12 cellular contexts compared by ENCODE assay signal in the genomic region with DNA sequence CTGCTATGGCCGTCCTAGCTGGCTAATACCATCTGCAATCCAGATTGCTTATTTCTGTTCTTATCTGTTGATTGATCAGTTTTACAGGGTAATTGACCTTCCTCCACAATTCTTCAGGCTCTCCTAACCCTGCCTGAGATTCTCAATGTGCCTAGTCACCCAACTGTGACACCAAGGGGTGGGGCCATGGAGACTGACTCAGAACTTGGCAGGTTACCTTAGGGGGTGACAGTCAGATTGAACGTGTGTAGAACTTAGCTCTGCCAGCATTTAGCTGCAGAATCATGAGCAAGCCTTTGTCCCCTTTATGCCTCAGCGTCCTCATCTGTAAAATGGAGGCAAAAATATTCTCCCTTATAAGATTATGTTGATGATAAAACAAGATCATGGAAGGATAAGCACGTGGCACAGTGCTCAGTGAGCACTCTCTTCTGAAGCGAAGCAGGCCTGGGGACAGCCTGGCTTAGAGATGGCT. TPM values are rescaled to one million over a fixed set of nuclear protein-coding genes. Genes with fewer than 3 reads are reported as not detected.
DNase-seq lines count a peak whose midpoint lies in the region; ATAC-seq and TF ChIP-seq lines count a peak whose summit lies in the region.
"Had no signal": no experiment of that assay in that cellular context is flagged by ENCODE, and none has a peak within 500 bp of the region (broad histone marks: within the 10 kb centered on the region; RNA-seq: fewer than 3 reads in every experiment).

No MANE protein-coding gene starts in this region.

- no peak overlapping the region for H3K56ac ChIP-seq in IMR-90 (ENCODE audit: extremely low read depth, insufficient read depth, low read length)

- no peak overlapping the region for H2AFZ ChIP-seq in IMR-90 (replicated peaks; ENCODE audit: low read length, poor library complexity)

- H3K4me2 ChIP-seq in IMR-90 (ENCODE audit: low read depth, low read length) = no peak overlapping the region

- no peaks in the 10 kb centered on the region for H3K79me1 ChIP-seq in IMR-90 (ENCODE audit: low read depth in 1 of 2, low read length in 2 of 2)

- no CpG with 5 or more reads among the region's 5 CpGs for WGBS in IMR-90 (ENCODE audit: extremely low coverage in 2 of 2, insufficient read length in 1 of 2), 2 experiments
- 59 to 70% (median 64%) methylated on average over 5 of the region's 5 CpGs for WGBS in stomach, 5 donors

- H3K4me3 ChIP-seq in IMR-90 (ENCODE audit: insufficient read depth, low read depth, low read length) (no peak overlapping the region), neutrophil (ENCODE audit: low read depth in 1 of 2, low read length in 1 of 2) (peak overlapping the region in 1 of 2 experiments; percentile 19), stomach (no peak overlapping the region)
- H3K4me3 ChIP-seq: dorsolateral prefrontal cortex had no signal

- dilution Hi-C loops in IMR-90 (cut with HindIII; ENCODE audit: low sequenced_read_pairs, unreplicated experiment) = no loop called here

- H2BK5ac ChIP-seq in IMR-90 (ENCODE audit: low read depth, low read length, poor library complexity, severe bottlenecking) = no peak overlapping the region

- H3K27ac ChIP-seq in IMR-90 (ENCODE audit: insufficient read depth, low read length) (no peak overlapping the region), neutrophil (peak overlapping the region; percentile 85), stomach (no peak overlapping the region)
- H3K27ac ChIP-seq: dorsolateral prefrontal cortex had no signal

- no peak overlapping the region; the same call in 1 of the 2 replicates for H3K14ac ChIP-seq in IMR-90 (replicated peaks; ENCODE audit: low read depth, low read length)

- H3K9me3 ChIP-seq in IMR-90 (ENCODE audit: control insufficient read depth, insufficient read depth, low read length) (no peaks in the 10 kb centered on the region), neutrophil (no peaks in the 10 kb centered on the region), stomach (no peaks in the 10 kb centered on the region)

- no peak for TF ChIP-seq EP300 in stomach (IDR thresholded peaks at IDR 0.05)

- peaks cover 32% of the 10 kb centered on the region for H3K27me3 ChIP-seq in IMR-90 (ENCODE audit: control insufficient read depth, insufficient read depth, low read length)
- H3K27me3 ChIP-seq in neutrophil = no peaks in the 10 kb centered on the region
- peaks cover 0 to 14% (median 0%) of the 10 kb centered on the region in 3 donors for H3K27me3 ChIP-seq in stomach

- no peak for TF ChIP-seq CTCF in IMR-90 (conservative IDR thresholded peaks at IDR 0.05; ENCODE audit: low read depth, low read length)
- TF ChIP-seq CTCF in neutrophil (IDR thresholded peaks at IDR 0.05) = no peak
- TF ChIP-seq CTCF in stomach (IDR thresholded peaks at IDR 0.05) = no peak

- intact Hi-C loops in IMR-90 (cut with micrococcal nuclease) = no loop called here
- intact Hi-C loops in stomach (cut with DNase I; ENCODE audit: low total_unique reads) = no loop called here

- DNase-seq in GF-D8 (lab: John Stamatoyannopoulos, UW) = peak; percentile 49
- DNase-seq in IMR-90 = peak; percentile 48
- peak; percentile 19 for DNase-seq in amniotic epithelial cell (ENCODE audit: low read depth)
- DNase-seq in NCI-H2227 treated with DMSO at 0.1 percent for 48 hours (lab: John Stamatoyannopoulos, UW) = no peak
- no peak for DNase-seq in stomach
- no peak for DNase-seq in stimulated activated CD4-positive, alpha-beta T cell treated with anti-CD3 and anti-CD28 coated beads, Interleukin-4, amount 100 ng/mL, for 24 hours
- DNase-seq: dorsolateral prefrontal cortex, GDM1, immature natural killer cell, NCI-H1694 treated with DMSO at 0.1 percent for 48 hours, SW 1271 had no signal

- no peak overlapping the region for H2BK15ac ChIP-seq in IMR-90 (ENCODE audit: low read depth, low read length)

- H4K5ac ChIP-seq in IMR-90 (ENCODE audit: low read depth, low read length) = no peak overlapping the region

- H4K8ac ChIP-seq in IMR-90 (ENCODE audit: low read depth in 2 of 2, low read length in 2 of 2) = no peak overlapping the region

- H3K18ac ChIP-seq in IMR-90 (ENCODE audit: low read depth, low read length) = no peak overlapping the region

- H3K9ac ChIP-seq in IMR-90 (ENCODE audit: low read depth, low read length) = no peak overlapping the region

- no peak overlapping the region for H4K91ac ChIP-seq in IMR-90 (ENCODE audit: insufficient read depth, low read depth, low read length)

- in situ Hi-C loops in IMR-90 (cut with MboI; ENCODE audit: low sequenced_read_pairs) = no loop called here

- no peak overlapping the region for H2BK120ac ChIP-seq in IMR-90 (ENCODE audit: low read depth, low read length)

- TF ChIP-seq RAD21 in IMR-90 (IDR thresholded peaks at IDR 0.05; ENCODE audit: low read length) = no peak

- CTCF ChIA-PET in IMR-90 (lab: Yijun Ruan, JAX) = interaction anchor here (1.7 kb wide), 1 partner anchor 12 kb away, joined by 6 read pairs; no protein-coding TSS in a partner anchor

- peak; percentile 21 for ATAC-seq in IMR-90 (ENCODE audit: low read depth)

- peaks cover 2% of the 10 kb centered on the region; the same call in 1 of the 2 replicates for H3K4me1 ChIP-seq in IMR-90 (ENCODE audit: control insufficient read depth, insufficient read depth, low read length)
- H3K4me1 ChIP-seq in neutrophil (ENCODE audit: control insufficient read depth in 1 of 2, insufficient read depth in 1 of 2, low read depth in 1 of 2, low read length in 1 of 2) = peaks cover 60 to 73% of the 10 kb centered on the region in 2 experiments
- H3K4me1 ChIP-seq in stomach = peaks cover 0 to 5% (median 0%) of the 10 kb centered on the region in 4 donors

- no peak overlapping the region for H3K23ac ChIP-seq in IMR-90 (ENCODE audit: low read depth, low read length)

- H3K9me1 ChIP-seq in IMR-90 (ENCODE audit: insufficient read depth, low read length) = peaks cover 10% of the 10 kb centered on the region

- no peak overlapping the region for H2BK20ac ChIP-seq in IMR-90 (ENCODE audit: low read depth, low read length)

- no peak for TF ChIP-seq POLR2A in IMR-90 (IDR thresholded peaks at IDR 0.05; ENCODE audit: low read depth, low read length)
- TF ChIP-seq POLR2A in stomach (IDR thresholded peaks at IDR 0.05) = no peak

- POLR2A ChIA-PET in IMR-90 (lab: Charles Lee; ENCODE audit: unreplicated experiment) = no interaction called here

- no peak overlapping the region for H2AK9ac ChIP-seq in IMR-90 (replicated peaks; ENCODE audit: low read depth, low read length, poor library complexity)

- H3K36me3 ChIP-seq in IMR-90 (ENCODE audit: control insufficient read depth, insufficient read depth, low read length) (no peaks in the 10 kb centered on the region), neutrophil (no peaks in the 10 kb centered on the region), stomach (no peaks in the 10 kb centered on the region)

- H2AK5ac ChIP-seq in IMR-90 (ENCODE audit: low read depth, low read length) = no peak overlapping the region

- no peaks in the 10 kb centered on the region for H4K20me1 ChIP-seq in IMR-90 (ENCODE audit: insufficient read depth, low read length)

- no peak overlapping the region for H3K4ac ChIP-seq in IMR-90 (ENCODE audit: low read depth, low read length)

- no TSS peak for BruUV-seq in IMR-90 (replicated peaks; lab: Mats Ljungman, UMichigan)

TF ChIP-seq in IMR-90, 13 proteins besides CTCF, POLR2A, EP300 and RAD21:
- TF ChIP-seq RFX5 (IDR thresholded peaks at IDR 0.05; ENCODE audit: low read depth, low read length) (no peak), NFE2L2 (IDR thresholded peaks at IDR 0.05; ENCODE audit: low read depth, low read length) (peak; percentile 42; the same call in 1 of the 2 replicates)
- TF ChIP-seq, protein P1, sequence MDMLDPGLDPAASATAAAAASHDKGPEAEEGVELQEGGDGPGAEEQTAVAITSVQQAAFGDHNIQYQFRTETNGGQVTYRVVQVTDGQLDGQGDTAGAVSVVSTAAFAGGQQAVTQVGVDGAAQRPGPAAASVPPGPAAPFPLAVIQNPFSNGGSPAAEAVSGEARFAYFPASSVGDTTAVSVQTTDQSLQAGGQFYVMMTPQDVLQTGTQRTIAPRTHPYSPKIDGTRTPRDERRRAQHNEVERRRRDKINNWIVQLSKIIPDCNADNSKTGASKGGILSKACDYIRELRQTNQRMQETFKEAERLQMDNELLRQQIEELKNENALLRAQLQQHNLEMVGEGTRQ (IDR thresholded peaks at IDR 0.05; ENCODE audit: low read depth, low read length) = no peak

RNA-seq across cellular contexts. Expression of gene LEP, which starts 19.1 kb away (rescaled TPM):
- not detected in 2 replicates for total RNA-seq in IMR-90 (2012; rRNA removed)
- not detected in 2 replicates for polyA plus RNA-seq in IMR-90 (2012; rRNA removed)
- polyA plus RNA-seq in IMR-90 (2012; cell fraction: cytosol; rRNA removed) = not detected in 2 replicates
- not detected in 2 replicates for polyA plus RNA-seq in IMR-90 (2012; cell fraction: nucleus; rRNA removed; ENCODE audit: low replicate concordance)
- not detected for total RNA-seq in stomach
- under 1 TPM in 2 of 3 donors, not detected in 1; 0.05 to 0.12 TPM for polyA plus RNA-seq in stomach
- polyA plus RNA-seq: immature natural killer cell had no signal

Comparison
In these comparisons a context has a peak if more than half of its experiments do, and no peak if none do; other contexts are left out.
1. DNase-seq: peak in GF-D8 (single experiment), IMR-90 (single experiment) and amniotic epithelial cell (single experiment); none in NCI-H2227 treated with DMSO at 0.1 percent for 48 hours (single experiment), stomach (single experiment) and stimulated activated CD4-positive, alpha-beta T cell treated with anti-CD3 and anti-CD28 coated beads, Interleukin-4, amount 100 ng/mL, for 24 hours (single experiment).